ENCODE assay signal across 1 cellular context in the genomic region with DNA sequence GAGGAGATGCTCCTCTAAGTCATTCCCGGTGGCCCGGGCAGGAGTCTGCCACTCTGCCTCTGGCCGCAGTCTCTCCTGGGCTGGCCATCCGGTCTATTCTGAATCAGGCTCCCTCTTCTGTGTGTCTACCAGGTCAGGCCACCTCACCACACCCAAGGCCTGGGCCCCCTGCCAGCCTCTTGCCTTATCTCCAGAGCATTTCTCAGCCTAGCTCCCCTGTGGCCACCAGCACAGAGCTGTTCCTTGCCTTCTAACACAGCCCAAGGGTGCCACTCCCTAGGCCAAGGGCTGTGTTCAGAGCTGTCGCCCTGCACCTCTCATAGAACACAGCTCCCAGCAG.
TF ChIP-seq lines count a peak whose summit lies in the region.

No MANE protein-coding gene starts in this region.

TF ChIP-seq in GM23338, 12 proteins besides CTCF, POLR2A, EP300 and RAD21 (continued from another document):
- TF ChIP-seq, protein P1, sequence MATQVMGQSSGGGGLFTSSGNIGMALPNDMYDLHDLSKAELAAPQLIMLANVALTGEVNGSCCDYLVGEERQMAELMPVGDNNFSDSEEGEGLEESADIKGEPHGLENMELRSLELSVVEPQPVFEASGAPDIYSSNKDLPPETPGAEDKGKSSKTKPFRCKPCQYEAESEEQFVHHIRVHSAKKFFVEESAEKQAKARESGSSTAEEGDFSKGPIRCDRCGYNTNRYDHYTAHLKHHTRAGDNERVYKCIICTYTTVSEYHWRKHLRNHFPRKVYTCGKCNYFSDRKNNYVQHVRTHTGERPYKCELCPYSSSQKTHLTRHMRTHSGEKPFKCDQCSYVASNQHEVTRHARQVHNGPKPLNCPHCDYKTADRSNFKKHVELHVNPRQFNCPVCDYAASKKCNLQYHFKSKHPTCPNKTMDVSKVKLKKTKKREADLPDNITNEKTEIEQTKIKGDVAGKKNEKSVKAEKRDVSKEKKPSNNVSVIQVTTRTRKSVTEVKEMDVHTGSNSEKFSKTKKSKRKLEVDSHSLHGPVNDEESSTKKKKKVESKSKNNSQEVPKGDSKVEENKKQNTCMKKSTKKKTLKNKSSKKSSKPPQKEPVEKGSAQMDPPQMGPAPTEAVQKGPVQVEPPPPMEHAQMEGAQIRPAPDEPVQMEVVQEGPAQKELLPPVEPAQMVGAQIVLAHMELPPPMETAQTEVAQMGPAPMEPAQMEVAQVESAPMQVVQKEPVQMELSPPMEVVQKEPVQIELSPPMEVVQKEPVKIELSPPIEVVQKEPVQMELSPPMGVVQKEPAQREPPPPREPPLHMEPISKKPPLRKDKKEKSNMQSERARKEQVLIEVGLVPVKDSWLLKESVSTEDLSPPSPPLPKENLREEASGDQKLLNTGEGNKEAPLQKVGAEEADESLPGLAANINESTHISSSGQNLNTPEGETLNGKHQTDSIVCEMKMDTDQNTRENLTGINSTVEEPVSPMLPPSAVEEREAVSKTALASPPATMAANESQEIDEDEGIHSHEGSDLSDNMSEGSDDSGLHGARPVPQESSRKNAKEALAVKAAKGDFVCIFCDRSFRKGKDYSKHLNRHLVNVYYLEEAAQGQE (IDR thresholded peaks at IDR 0.05; ENCODE audit: unreplicated experiment), result no peak
- no peak for TF ChIP-seq CREB1 (CRISPR knock-in tag; IDR thresholded peaks at IDR 0.05; ENCODE audit: low read depth)
- no peak for TF ChIP-seq ZNF114 (CRISPR knock-in tag; IDR thresholded peaks at IDR 0.05)
- TF ChIP-seq, protein P2, sequence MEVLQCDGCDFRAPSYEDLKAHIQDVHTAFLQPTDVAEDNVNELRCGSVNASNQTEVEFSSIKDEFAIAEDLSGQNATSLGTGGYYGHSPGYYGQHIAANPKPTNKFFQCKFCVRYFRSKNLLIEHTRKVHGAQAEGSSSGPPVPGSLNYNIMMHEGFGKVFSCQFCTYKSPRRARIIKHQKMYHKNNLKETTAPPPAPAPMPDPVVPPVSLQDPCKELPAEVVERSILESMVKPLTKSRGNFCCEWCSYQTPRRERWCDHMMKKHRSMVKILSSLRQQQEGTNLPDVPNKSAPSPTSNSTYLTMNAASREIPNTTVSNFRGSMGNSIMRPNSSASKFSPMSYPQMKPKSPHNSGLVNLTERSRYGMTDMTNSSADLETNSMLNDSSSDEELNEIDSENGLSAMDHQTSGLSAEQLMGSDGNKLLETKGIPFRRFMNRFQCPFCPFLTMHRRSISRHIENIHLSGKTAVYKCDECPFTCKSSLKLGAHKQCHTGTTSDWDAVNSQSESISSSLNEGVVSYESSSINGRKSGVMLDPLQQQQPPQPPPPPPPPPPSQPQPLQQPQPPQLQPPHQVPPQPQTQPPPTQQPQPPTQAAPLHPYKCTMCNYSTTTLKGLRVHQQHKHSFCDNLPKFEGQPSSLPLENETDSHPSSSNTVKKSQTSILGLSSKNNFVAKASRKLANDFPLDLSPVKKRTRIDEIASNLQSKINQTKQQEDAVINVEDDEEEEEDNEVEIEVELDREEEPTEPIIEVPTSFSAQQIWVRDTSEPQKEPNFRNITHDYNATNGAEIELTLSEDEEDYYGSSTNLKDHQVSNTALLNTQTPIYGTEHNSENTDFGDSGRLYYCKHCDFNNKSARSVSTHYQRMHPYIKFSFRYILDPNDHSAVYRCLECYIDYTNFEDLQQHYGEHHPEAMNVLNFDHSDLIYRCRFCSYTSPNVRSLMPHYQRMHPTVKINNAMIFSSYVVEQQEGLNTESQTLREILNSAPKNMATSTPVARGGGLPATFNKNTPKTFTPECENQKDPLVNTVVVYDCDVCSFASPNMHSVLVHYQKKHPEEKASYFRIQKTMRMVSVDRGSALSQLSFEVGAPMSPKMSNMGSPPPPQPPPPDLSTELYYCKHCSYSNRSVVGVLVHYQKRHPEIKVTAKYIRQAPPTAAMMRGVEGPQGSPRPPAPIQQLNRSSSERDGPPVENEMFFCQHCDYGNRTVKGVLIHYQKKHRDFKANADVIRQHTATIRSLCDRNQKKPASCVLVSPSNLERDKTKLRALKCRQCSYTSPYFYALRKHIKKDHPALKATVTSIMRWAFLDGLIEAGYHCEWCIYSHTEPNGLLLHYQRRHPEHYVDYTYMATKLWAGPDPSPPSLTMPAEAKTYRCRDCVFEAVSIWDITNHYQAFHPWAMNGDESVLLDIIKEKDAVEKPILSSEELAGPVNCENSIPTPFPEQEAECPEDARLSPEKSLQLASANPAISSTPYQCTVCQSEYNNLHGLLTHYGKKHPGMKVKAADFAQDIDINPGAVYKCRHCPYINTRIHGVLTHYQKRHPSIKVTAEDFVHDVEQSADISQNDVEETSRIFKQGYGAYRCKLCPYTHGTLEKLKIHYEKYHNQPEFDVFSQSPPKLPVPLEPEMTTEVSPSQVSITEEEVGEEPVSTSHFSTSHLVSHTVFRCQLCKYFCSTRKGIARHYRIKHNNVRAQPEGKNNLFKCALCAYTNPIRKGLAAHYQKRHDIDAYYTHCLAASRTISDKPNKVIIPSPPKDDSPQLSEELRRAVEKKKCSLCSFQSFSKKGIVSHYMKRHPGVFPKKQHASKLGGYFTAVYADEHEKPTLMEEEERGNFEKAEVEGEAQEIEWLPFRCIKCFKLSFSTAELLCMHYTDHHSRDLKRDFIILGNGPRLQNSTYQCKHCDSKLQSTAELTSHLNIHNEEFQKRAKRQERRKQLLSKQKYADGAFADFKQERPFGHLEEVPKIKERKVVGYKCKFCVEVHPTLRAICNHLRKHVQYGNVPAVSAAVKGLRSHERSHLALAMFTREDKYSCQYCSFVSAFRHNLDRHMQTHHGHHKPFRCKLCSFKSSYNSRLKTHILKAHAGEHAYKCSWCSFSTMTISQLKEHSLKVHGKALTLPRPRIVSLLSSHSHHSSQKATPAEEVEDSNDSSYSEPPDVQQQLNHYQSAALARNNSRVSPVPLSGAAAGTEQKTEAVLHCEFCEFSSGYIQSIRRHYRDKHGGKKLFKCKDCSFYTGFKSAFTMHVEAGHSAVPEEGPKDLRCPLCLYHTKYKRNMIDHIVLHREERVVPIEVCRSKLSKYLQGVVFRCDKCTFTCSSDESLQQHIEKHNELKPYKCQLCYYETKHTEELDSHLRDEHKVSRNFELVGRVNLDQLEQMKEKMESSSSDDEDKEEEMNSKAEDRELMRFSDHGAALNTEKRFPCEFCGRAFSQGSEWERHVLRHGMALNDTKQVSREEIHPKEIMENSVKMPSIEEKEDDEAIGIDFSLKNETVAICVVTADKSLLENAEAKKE (CRISPR knock-in tag; IDR thresholded peaks at IDR 0.05), result no peak
- no peak for TF ChIP-seq EZH2phosphoT487 (IDR thresholded peaks at IDR 0.05; ENCODE audit: unreplicated experiment)
- TF ChIP-seq NANOG (IDR thresholded peaks at IDR 0.05; ENCODE audit: borderline replicate concordance), result no peak
- TF ChIP-seq EZH2 (IDR thresholded peaks at IDR 0.05; ENCODE audit: low read depth, unreplicated experiment), result no peak
- TF ChIP-seq POLR2AphosphoS5 (IDR thresholded peaks at IDR 0.05; ENCODE audit: low read depth), result no peak
- TF ChIP-seq JUNB (IDR thresholded peaks at IDR 0.05; ENCODE audit: unreplicated experiment), result no peak
- TF ChIP-seq, protein P3, sequence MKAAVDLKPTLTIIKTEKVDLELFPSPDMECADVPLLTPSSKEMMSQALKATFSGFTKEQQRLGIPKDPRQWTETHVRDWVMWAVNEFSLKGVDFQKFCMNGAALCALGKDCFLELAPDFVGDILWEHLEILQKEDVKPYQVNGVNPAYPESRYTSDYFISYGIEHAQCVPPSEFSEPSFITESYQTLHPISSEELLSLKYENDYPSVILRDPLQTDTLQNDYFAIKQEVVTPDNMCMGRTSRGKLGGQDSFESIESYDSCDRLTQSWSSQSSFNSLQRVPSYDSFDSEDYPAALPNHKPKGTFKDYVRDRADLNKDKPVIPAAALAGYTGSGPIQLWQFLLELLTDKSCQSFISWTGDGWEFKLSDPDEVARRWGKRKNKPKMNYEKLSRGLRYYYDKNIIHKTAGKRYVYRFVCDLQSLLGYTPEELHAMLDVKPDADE (IDR thresholded peaks at IDR 0.05), result no peak
- TF ChIP-seq ZNF331 (CRISPR knock-in tag; IDR thresholded peaks at IDR 0.05; ENCODE audit: low read depth), result no peak
